1 cellular context compared by ENCODE assay signal in the genomic region with DNA sequence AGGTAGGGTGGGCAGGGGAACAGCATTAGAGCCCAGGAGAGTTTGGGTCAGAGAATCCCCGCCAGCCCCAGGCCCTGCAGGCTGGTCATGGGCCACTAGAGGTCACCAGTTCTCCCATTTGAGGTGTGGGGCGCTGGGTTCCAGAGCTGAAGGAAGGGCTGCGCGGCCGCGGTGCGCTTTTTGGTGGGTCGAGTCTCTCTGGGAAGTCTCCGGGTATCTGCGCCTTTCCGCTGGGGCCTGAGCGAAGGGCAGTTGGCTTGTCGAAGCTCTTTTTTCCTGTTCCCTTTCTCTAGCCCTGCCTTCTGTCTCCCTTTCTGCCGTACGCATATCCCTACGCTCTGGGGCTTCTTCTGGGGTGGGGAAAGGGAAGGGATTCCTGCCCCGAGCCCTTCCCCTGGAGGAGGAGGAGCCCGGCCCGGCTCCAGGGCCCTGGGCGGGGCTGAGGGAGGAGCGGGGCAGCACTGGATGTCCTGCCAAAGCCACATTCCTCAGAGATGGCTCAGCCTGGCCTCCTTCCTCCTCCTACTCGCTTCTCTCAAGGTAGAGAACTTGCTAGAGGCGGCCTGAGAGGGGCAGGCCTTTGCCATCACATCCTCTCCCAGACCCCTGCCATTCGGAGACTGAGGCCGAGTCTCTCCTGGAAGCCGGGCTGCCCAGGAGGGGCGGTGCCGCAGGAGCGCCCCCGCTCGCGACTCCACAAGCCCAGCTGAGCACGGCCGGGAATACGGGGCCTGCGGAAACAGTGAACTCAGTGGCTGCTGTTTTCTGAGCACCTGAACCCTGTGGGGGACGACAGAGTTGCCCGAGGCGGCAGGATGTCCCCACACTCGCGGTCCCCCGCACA.
TF ChIP-seq lines count a peak whose summit lies in the region.

No MANE protein-coding gene starts in this region.

TF ChIP-seq in HepG2, 621 proteins besides CTCF, POLR2A, EP300 and RAD21 (continued from another document and continues in another):
- TF ChIP-seq, protein P1, sequence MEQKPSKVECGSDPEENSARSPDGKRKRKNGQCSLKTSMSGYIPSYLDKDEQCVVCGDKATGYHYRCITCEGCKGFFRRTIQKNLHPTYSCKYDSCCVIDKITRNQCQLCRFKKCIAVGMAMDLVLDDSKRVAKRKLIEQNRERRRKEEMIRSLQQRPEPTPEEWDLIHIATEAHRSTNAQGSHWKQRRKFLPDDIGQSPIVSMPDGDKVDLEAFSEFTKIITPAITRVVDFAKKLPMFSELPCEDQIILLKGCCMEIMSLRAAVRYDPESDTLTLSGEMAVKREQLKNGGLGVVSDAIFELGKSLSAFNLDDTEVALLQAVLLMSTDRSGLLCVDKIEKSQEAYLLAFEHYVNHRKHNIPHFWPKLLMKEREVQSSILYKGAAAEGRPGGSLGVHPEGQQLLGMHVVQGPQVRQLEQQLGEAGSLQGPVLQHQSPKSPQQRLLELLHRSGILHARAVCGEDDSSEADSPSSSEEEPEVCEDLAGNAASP (CRISPR knock-in tag; IDR thresholded peaks at IDR 0.05; ENCODE audit: borderline replicate concordance) = no peak; the same call in 1 of the 2 replicates
- TF ChIP-seq ZNF644 (CRISPR knock-in tag; IDR thresholded peaks at IDR 0.05; ENCODE audit: low read depth) (no peak), TCF12 (IDR thresholded peaks at IDR 0.05) (no peak), TCF12 (CRISPR knock-in tag; IDR thresholded peaks at IDR 0.05) (peak; percentile 54; the same call in 1 of the 2 replicates), SETDB1 (CRISPR knock-in tag; IDR thresholded peaks at IDR 0.05; ENCODE audit: borderline replicate concordance) (no peak), ZNF432 (CRISPR knock-in tag; IDR thresholded peaks at IDR 0.05; ENCODE audit: borderline replicate concordance) (no peak), TCF7L2 (IDR thresholded peaks at IDR 0.05; ENCODE audit: low read depth, low read length) (no peak), ZNF782 (CRISPR knock-in tag; IDR thresholded peaks at IDR 0.05; ENCODE audit: borderline replicate concordance) (no peak), CHD4 (IDR thresholded peaks at IDR 0.05; ENCODE audit: borderline replicate concordance, low read length) (0 out of 2 replicates have a peak, but pooled peaks have one; percentile 45), ZNF354B (CRISPR knock-in tag; IDR thresholded peaks at IDR 0.05) (no peak), CAMTA2 (CRISPR knock-in tag; IDR thresholded peaks at IDR 0.05; ENCODE audit: borderline replicate concordance) (no peak), RBAK (CRISPR knock-in tag; IDR thresholded peaks at IDR 0.05) (no peak), MBD4 (IDR thresholded peaks at IDR 0.05; ENCODE audit: borderline replicate concordance, low read length) (no peak), KLF13 (CRISPR knock-in tag; IDR thresholded peaks at IDR 0.05) (no peak), RXRB (CRISPR knock-in tag; IDR thresholded peaks at IDR 0.05; ENCODE audit: borderline replicate concordance) (peak; percentile 9; the same call in 1 of the 2 replicates), RELA (CRISPR knock-in tag; IDR thresholded peaks at IDR 0.05) (0 out of 2 replicates have a peak, but pooled peaks have one; percentile 51), KDM2A (CRISPR knock-in tag; IDR thresholded peaks at IDR 0.05; ENCODE audit: borderline replicate concordance, low read depth) (peak; percentile 72), HNF4G (IDR thresholded peaks at IDR 0.05; ENCODE audit: borderline replicate concordance, low read depth, low read length) (no peak), HNF4G (CRISPR knock-in tag; IDR thresholded peaks at IDR 0.05; ENCODE audit: borderline replicate concordance, low read depth) (no peak), ZNF75D (CRISPR knock-in tag; IDR thresholded peaks at IDR 0.05; ENCODE audit: borderline replicate concordance) (no peak), CBX2 (IDR thresholded peaks at IDR 0.05; ENCODE audit: low read depth, low read length) (no peak), CBX2 (CRISPR knock-in tag; IDR thresholded peaks at IDR 0.05; ENCODE audit: low read depth) (no peak), LCORL (IDR thresholded peaks at IDR 0.05) (no peak), LCORL (CRISPR knock-in tag; IDR thresholded peaks at IDR 0.05) (peak; percentile 85), ZNF367 (CRISPR knock-in tag; IDR thresholded peaks at IDR 0.05; ENCODE audit: borderline replicate concordance) (no peak), SPEN (CRISPR knock-in tag; IDR thresholded peaks at IDR 0.05; ENCODE audit: low read depth) (no peak; the same call in 1 of the 2 replicates), ZNF121 (CRISPR knock-in tag; IDR thresholded peaks at IDR 0.05) (no peak), FOXK2 (IDR thresholded peaks at IDR 0.05) (no peak), ZNF3 (CRISPR knock-in tag; IDR thresholded peaks at IDR 0.05) (no peak)
- TF ChIP-seq, protein P2, sequence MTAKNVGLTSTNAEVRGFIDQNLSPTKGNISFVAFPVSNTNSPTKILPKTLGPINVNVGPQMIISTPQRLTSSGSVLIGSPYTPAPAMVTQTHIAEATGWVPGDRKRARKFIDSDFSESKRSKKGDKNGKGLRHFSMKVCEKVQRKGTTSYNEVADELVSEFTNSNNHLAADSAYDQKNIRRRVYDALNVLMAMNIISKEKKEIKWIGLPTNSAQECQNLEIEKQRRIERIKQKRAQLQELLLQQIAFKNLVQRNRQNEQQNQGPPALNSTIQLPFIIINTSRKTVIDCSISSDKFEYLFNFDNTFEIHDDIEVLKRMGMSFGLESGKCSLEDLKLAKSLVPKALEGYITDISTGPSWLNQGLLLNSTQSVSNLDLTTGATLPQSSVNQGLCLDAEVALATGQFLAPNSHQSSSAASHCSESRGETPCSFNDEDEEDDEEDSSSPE (CRISPR knock-in tag; IDR thresholded peaks at IDR 0.05) = no peak
- TF ChIP-seq, protein P3, sequence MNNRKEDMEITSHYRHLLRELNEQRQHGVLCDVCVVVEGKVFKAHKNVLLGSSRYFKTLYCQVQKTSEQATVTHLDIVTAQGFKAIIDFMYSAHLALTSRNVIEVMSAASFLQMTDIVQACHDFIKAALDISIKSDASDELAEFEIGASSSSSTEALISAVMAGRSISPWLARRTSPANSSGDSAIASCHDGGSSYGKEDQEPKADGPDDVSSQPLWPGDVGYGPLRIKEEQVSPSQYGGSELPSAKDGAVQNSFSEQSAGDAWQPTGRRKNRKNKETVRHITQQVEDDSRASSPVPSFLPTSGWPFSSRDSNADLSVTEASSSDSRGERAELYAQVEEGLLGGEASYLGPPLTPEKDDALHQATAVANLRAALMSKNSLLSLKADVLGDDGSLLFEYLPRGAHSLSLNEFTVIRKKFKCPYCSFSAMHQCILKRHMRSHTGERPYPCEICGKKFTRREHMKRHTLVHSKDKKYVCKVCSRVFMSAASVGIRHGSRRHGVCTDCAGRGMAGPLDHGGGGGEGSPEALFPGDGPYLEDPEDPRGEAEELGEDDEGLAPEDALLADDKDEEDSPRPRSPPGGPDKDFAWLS (CRISPR knock-in tag; IDR thresholded peaks at IDR 0.05; ENCODE audit: borderline replicate concordance) = no peak
- TF ChIP-seq, protein P4, sequence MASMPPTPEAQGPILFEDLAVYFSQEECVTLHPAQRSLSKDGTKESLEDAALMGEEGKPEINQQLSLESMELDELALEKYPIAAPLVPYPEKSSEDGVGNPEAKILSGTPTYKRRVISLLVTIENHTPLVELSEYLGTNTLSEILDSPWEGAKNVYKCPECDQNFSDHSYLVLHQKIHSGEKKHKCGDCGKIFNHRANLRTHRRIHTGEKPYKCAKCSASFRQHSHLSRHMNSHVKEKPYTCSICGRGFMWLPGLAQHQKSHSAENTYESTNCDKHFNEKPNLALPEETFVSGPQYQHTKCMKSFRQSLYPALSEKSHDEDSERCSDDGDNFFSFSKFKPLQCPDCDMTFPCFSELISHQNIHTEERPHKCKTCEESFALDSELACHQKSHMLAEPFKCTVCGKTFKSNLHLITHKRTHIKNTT (CRISPR knock-in tag; IDR thresholded peaks at IDR 0.05) = no peak
- TF ChIP-seq, protein P5, sequence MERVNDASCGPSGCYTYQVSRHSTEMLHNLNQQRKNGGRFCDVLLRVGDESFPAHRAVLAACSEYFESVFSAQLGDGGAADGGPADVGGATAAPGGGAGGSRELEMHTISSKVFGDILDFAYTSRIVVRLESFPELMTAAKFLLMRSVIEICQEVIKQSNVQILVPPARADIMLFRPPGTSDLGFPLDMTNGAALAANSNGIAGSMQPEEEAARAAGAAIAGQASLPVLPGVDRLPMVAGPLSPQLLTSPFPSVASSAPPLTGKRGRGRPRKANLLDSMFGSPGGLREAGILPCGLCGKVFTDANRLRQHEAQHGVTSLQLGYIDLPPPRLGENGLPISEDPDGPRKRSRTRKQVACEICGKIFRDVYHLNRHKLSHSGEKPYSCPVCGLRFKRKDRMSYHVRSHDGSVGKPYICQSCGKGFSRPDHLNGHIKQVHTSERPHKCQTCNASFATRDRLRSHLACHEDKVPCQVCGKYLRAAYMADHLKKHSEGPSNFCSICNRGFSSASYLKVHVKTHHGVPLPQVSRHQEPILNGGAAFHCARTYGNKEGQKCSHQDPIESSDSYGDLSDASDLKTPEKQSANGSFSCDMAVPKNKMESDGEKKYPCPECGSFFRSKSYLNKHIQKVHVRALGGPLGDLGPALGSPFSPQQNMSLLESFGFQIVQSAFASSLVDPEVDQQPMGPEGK (CRISPR knock-in tag; IDR thresholded peaks at IDR 0.05) = peak; percentile 80
- TF ChIP-seq, protein P6, sequence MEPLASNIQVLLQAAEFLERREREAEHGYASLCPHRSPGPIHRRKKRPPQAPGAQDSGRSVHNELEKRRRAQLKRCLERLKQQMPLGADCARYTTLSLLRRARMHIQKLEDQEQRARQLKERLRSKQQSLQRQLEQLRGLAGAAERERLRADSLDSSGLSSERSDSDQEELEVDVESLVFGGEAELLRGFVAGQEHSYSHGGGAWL (CRISPR knock-in tag; IDR thresholded peaks at IDR 0.05) = no peak; the same call in 1 of the 2 replicates
- TF ChIP-seq, protein P7, sequence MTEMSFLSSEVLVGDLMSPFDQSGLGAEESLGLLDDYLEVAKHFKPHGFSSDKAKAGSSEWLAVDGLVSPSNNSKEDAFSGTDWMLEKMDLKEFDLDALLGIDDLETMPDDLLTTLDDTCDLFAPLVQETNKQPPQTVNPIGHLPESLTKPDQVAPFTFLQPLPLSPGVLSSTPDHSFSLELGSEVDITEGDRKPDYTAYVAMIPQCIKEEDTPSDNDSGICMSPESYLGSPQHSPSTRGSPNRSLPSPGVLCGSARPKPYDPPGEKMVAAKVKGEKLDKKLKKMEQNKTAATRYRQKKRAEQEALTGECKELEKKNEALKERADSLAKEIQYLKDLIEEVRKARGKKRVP (CRISPR knock-in tag; IDR thresholded peaks at IDR 0.05) = peak in 1 of 2 experiments; percentile 9; a peak in 1 of 4 replicates
- TF ChIP-seq, protein P8, sequence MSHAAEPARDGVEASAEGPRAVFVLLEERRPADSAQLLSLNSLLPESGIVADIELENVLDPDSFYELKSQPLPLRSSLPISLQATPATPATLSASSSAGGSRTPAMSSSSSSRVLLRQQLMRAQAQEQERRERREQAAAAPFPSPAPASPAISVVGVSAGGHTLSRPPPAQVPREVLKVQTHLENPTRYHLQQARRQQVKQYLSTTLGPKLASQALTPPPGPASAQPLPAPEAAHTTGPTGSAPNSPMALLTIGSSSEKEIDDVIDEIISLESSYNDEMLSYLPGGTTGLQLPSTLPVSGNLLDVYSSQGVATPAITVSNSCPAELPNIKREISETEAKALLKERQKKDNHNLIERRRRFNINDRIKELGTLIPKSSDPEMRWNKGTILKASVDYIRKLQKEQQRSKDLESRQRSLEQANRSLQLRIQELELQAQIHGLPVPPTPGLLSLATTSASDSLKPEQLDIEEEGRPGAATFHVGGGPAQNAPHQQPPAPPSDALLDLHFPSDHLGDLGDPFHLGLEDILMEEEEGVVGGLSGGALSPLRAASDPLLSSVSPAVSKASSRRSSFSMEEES (CRISPR knock-in tag; IDR thresholded peaks at IDR 0.05) = no peak
- TF ChIP-seq, protein P9, sequence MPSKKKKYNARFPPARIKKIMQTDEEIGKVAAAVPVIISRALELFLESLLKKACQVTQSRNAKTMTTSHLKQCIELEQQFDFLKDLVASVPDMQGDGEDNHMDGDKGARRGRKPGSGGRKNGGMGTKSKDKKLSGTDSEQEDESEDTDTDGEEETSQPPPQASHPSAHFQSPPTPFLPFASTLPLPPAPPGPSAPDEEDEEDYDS (CRISPR knock-in tag; IDR thresholded peaks at IDR 0.05) = no peak
- TF ChIP-seq, protein P10, sequence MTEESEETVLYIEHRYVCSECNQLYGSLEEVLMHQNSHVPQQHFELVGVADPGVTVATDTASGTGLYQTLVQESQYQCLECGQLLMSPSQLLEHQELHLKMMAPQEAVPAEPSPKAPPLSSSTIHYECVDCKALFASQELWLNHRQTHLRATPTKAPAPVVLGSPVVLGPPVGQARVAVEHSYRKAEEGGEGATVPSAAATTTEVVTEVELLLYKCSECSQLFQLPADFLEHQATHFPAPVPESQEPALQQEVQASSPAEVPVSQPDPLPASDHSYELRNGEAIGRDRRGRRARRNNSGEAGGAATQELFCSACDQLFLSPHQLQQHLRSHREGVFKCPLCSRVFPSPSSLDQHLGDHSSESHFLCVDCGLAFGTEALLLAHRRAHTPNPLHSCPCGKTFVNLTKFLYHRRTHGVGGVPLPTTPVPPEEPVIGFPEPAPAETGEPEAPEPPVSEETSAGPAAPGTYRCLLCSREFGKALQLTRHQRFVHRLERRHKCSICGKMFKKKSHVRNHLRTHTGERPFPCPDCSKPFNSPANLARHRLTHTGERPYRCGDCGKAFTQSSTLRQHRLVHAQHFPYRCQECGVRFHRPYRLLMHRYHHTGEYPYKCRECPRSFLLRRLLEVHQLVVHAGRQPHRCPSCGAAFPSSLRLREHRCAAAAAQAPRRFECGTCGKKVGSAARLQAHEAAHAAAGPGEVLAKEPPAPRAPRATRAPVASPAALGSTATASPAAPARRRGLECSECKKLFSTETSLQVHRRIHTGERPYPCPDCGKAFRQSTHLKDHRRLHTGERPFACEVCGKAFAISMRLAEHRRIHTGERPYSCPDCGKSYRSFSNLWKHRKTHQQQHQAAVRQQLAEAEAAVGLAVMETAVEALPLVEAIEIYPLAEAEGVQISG (CRISPR knock-in tag; IDR thresholded peaks at IDR 0.05) = peak; percentile 13; the same call in 1 of the 2 replicates
- TF ChIP-seq, protein P11, sequence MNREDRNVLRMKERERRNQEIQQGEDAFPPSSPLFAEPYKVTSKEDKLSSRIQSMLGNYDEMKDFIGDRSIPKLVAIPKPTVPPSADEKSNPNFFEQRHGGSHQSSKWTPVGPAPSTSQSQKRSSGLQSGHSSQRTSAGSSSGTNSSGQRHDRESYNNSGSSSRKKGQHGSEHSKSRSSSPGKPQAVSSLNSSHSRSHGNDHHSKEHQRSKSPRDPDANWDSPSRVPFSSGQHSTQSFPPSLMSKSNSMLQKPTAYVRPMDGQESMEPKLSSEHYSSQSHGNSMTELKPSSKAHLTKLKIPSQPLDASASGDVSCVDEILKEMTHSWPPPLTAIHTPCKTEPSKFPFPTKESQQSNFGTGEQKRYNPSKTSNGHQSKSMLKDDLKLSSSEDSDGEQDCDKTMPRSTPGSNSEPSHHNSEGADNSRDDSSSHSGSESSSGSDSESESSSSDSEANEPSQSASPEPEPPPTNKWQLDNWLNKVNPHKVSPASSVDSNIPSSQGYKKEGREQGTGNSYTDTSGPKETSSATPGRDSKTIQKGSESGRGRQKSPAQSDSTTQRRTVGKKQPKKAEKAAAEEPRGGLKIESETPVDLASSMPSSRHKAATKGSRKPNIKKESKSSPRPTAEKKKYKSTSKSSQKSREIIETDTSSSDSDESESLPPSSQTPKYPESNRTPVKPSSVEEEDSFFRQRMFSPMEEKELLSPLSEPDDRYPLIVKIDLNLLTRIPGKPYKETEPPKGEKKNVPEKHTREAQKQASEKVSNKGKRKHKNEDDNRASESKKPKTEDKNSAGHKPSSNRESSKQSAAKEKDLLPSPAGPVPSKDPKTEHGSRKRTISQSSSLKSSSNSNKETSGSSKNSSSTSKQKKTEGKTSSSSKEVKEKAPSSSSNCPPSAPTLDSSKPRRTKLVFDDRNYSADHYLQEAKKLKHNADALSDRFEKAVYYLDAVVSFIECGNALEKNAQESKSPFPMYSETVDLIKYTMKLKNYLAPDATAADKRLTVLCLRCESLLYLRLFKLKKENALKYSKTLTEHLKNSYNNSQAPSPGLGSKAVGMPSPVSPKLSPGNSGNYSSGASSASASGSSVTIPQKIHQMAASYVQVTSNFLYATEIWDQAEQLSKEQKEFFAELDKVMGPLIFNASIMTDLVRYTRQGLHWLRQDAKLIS (CRISPR knock-in tag; IDR thresholded peaks at IDR 0.05) = no peak
